Comparison of ENCODE assay signal across 9 cellular contexts in genomic region chr19:54160948-54161347, GRCh38. TPM values are rescaled to one million over a fixed set of nuclear protein-coding genes. Genes with fewer than 3 reads are reported as not detected.
DNase-seq lines count a peak whose midpoint lies in the region; ATAC-seq and TF ChIP-seq lines count a peak whose summit lies in the region.
"Had no signal": no experiment of that assay in that cellular context is flagged by ENCODE, and none has a peak within 500 bp of the region (broad histone marks: within the 10 kb centered on the region; RNA-seq: fewer than 3 reads in every experiment).

No MANE protein-coding gene starts in this region.

- H3K9ac ChIP-seq in SK-N-SH (peak overlapping the region; percentile 78; the same call in 1 of the 2 replicates), skeletal muscle satellite cell (ENCODE audit: low read depth, low read length) (peak overlapping the region; percentile 83)

- no peaks in the 10 kb centered on the region for H3K27me3 ChIP-seq in SK-N-SH (ENCODE audit: insufficient read depth)
- no peaks in the 10 kb centered on the region for H3K27me3 ChIP-seq in Panc1 (ENCODE audit: control insufficient read depth, insufficient read depth, low read length)
- H3K27me3 ChIP-seq in esophagus muscularis mucosa, result peaks cover 0 to 16% (median 7%) of the 10 kb centered on the region in 4 donors
- no peaks in the 10 kb centered on the region for H3K27me3 ChIP-seq in skeletal muscle satellite cell (ENCODE audit: control insufficient read depth, insufficient read depth, low read length)

- ATAC-seq in SK-N-SH treated with all-trans-retinoic acid at 6 μM for 48 hours (no peak), Panc1 (no peak), HG02642 (IDR thresholded peaks at IDR 0.05; ENCODE audit: poor library complexity, unreplicated experiment) (no peak), HG03520 (IDR thresholded peaks at IDR 0.05; ENCODE audit: unreplicated experiment) (no peak)

- TF ChIP-seq RAD21 in SK-N-SH (IDR thresholded peaks at IDR 0.05; ENCODE audit: low read length), result no peak

- in situ Hi-C loops in Panc1 (cut with HindIII; ENCODE audit: low pct_unique_long_range_greater_than_20kb, low sequenced_read_pairs) (no loop called here), GM13976 (cut with MboI; ENCODE audit: low sequenced_read_pairs, unreplicated experiment) (loop anchor here (10.0 kb wide), 1 partner anchor 74 kb away; no protein-coding TSS in a partner anchor)

- BruUV-seq in Panc1 (replicated peaks; lab: Mats Ljungman, UMichigan), result no TSS peak

- peak overlapping the region in 1 of 2 experiments; percentile 82; a peak in 1 of 4 replicates for H3K27ac ChIP-seq in SK-N-SH (ENCODE audit: low read depth in 2 of 2, low read length in 1 of 2)
- peak overlapping the region; percentile 92 for H3K27ac ChIP-seq in Panc1 (ENCODE audit: low read length)
- H3K27ac ChIP-seq in esophagus muscularis mucosa (replicated peaks in 1 of 4), result peak overlapping the region; percentile 92 to 99 (median 95)

- H3K9me3 ChIP-seq in SK-N-SH (no peaks in the 10 kb centered on the region), Panc1 (ENCODE audit: control insufficient read depth, insufficient read depth, low read depth, low read length) (no peaks in the 10 kb centered on the region), esophagus muscularis mucosa (no peaks in the 10 kb centered on the region), skeletal muscle satellite cell (replicated peaks; ENCODE audit: low read length) (no peaks in the 10 kb centered on the region)

- peaks cover 12 to 19% of the 10 kb centered on the region in 2 experiments for H3K36me3 ChIP-seq in SK-N-SH (replicated peaks in 1 of 2; ENCODE audit: control insufficient read depth in 1 of 2, insufficient read depth in 2 of 2, low read length in 1 of 2)
- peaks cover 3% of the 10 kb centered on the region; the same call in 1 of the 2 replicates for H3K36me3 ChIP-seq in Panc1 (ENCODE audit: control insufficient read depth, insufficient read depth, low read length)
- H3K36me3 ChIP-seq in esophagus muscularis mucosa, result peaks cover 21 to 25% (median 23%) of the 10 kb centered on the region in 4 donors
- H3K36me3 ChIP-seq in skeletal muscle satellite cell (ENCODE audit: insufficient read depth, low read length), result peaks cover 18% of the 10 kb centered on the region

- CTCF ChIA-PET in SK-N-SH (lab: Yijun Ruan, JAX) (interaction anchor here (1.8 kb wide), 1 partner anchor 22 kb away, joined by 5 read pairs; no protein-coding TSS in a partner anchor), Panc1 (lab: Charles Lee) (no interaction called here)

- POLR2A ChIA-PET in SK-N-SH (lab: Yijun Ruan, JAX), result no interaction called here
- POLR2A ChIA-PET in Panc1 (lab: Charles Lee), result interaction anchor here (0.7 kb wide), 1 partner anchor 29 kb away, joined by 3 read pairs; the partner anchor contains the start of gene MBOAT7

- H3K9me2 ChIP-seq in SK-N-SH, result no peaks in the 10 kb centered on the region

- H3K4me1 ChIP-seq in SK-N-SH (ENCODE audit: control insufficient read depth in 1 of 2, insufficient read depth in 2 of 2, low read depth in 1 of 2, low read length in 1 of 2) (peaks cover 7 to 19% of the 10 kb centered on the region in 2 experiments; a peak in 2 of 4 replicates), Panc1 (ENCODE audit: control insufficient read depth, insufficient read depth, low read length) (peaks cover 22% of the 10 kb centered on the region), esophagus muscularis mucosa (peaks cover 45 to 64% (median 58%) of the 10 kb centered on the region in 4 donors), skeletal muscle satellite cell (ENCODE audit: control insufficient read depth, insufficient read depth, low read length) (peaks cover 24% of the 10 kb centered on the region)

- no peak for TF ChIP-seq POLR2A in esophagus muscularis mucosa (IDR thresholded peaks at IDR 0.05; ENCODE audit: low read depth)

- DNase-seq in SK-N-SH, result no peak
- no peak for DNase-seq in Panc1 (ENCODE audit: low read depth, low spot score)
- no peak for DNase-seq in esophagus muscularis mucosa (ENCODE audit: extremely low spot score)
- DNase-seq in GM13976 (ENCODE audit: low spot score), result no peak
- DNase-seq: activated effector memory CD4-positive, alpha-beta T cell treated with Interleukin-2 at 50 U/mL for 16 hours had no signal

- H3K79me2 ChIP-seq in SK-N-SH (ENCODE audit: insufficient read depth), result peaks cover 19% of the 10 kb centered on the region; the same call in 1 of the 2 replicates

- H2AFZ ChIP-seq in SK-N-SH (ENCODE audit: low read depth), result no peak overlapping the region

- H3K4me3 ChIP-seq in SK-N-SH (ENCODE audit: low read depth in 2 of 2, low read length in 1 of 2) (peak overlapping the region; percentile 80 to 83), Panc1 (ENCODE audit: low read depth in 2 of 2, low read length in 2 of 2) (peak overlapping the region; percentile 76 to 84), esophagus muscularis mucosa (peak overlapping the region in 3 of 4 donors; percentile 65 to 93 (median 73)), skeletal muscle satellite cell (ENCODE audit: low read length) (peak overlapping the region; percentile 75)

- TF ChIP-seq CTCF in SK-N-SH (IDR thresholded peaks at IDR 0.05) (no peak), Panc1 (IDR thresholded peaks at IDR 0.05) (no peak), esophagus muscularis mucosa (IDR thresholded peaks at IDR 0.05) (no peak), GM13976 (IDR thresholded peaks at IDR 0.05; ENCODE audit: borderline replicate concordance, control extremely low read depth, extremely low read depth, insufficient read depth, missing control alignments) (no peak)

- 35% methylated on average over 13 of the region's 13 CpGs for WGBS in SK-N-SH (ENCODE audit: low lambda C conversion rate)
- WGBS in esophagus muscularis mucosa, result 37% methylated on average over 13 of the region's 13 CpGs

- intact Hi-C loops in Panc1 (cut with micrococcal nuclease; ENCODE audit: unreplicated experiment) (no loop called here), esophagus muscularis mucosa (cut with DNase I) (no loop called here)

- no peaks in the 10 kb centered on the region for H3F3A ChIP-seq in SK-N-SH (replicated peaks; ENCODE audit: insufficient read depth)

- H4K20me1 ChIP-seq in SK-N-SH (ENCODE audit: insufficient read depth), result no peaks in the 10 kb centered on the region

- H3K4me2 ChIP-seq in SK-N-SH, result peak overlapping the region; percentile 93
- peak overlapping the region; percentile 95 for H3K4me2 ChIP-seq in skeletal muscle satellite cell (ENCODE audit: low read length)

- TF ChIP-seq EP300 in SK-N-SH (IDR thresholded peaks at IDR 0.05; ENCODE audit: borderline replicate concordance in 1 of 2, low read depth in 1 of 2, low read length in 1 of 2) (no peak), esophagus muscularis mucosa (IDR thresholded peaks at IDR 0.05) (no peak)

TF ChIP-seq in SK-N-SH treated with all-trans-retinoic acid at 6 μM for 48 hours, 23 proteins besides CTCF, POLR2A, EP300 and RAD21:
- TF ChIP-seq ARNTL (CRISPR knock-in tag; IDR thresholded peaks at IDR 0.05; ENCODE audit: borderline replicate concordance, low read depth) (no peak), GLIS3 (CRISPR knock-in tag; IDR thresholded peaks at IDR 0.05) (no peak), TOX (CRISPR knock-in tag; IDR thresholded peaks at IDR 0.05; ENCODE audit: borderline replicate concordance) (no peak)

RNA-seq across cellular contexts. Expression of gene LENG1, which starts 1.4 kb away (rescaled TPM):
- polyA plus RNA-seq in SK-N-SH (2012; rRNA removed), result 7.7 and 11.4 TPM in 2 replicates
- polyA plus RNA-seq in SK-N-SH (2012; cell fraction: cytosol; rRNA removed), result 8.3 and 8.4 TPM in 2 replicates
- 7.5 and 10.1 TPM in 2 replicates for polyA plus RNA-seq in SK-N-SH (2012; cell fraction: nucleus; rRNA removed)
- total RNA-seq in Panc1 (2021; ENCODE audit: unreplicated experiment) (11.2 TPM), esophagus muscularis mucosa (10 to 100 TPM in 3 of 4 donors, 1 to 10 TPM in 1; 10.0 to 12.7 (median 11.5) TPM)
- 19.3 TPM for polyA plus RNA-seq in Panc1 (2012; ENCODE audit: insufficient read length)
- total RNA-seq in skeletal muscle satellite cell (2012; rRNA removed), result 3.1 and 3.5 TPM in 2 replicates

RNA-seq across cellular contexts. Expression of gene TMC4, which starts 12.0 kb away (rescaled TPM):
- 2.7 and 2.8 TPM in 2 replicates for polyA plus RNA-seq in SK-N-SH (2012; rRNA removed)
- 0.66 and 1.2 TPM in 2 replicates for polyA plus RNA-seq in SK-N-SH (2012; cell fraction: cytosol; rRNA removed)
- polyA plus RNA-seq in SK-N-SH (2012; cell fraction: nucleus; rRNA removed), result 11.2 and 15.7 TPM in 2 replicates
- 5.1 TPM for total RNA-seq in Panc1 (2021; ENCODE audit: unreplicated experiment)
- polyA plus RNA-seq in Panc1 (2012; ENCODE audit: insufficient read length), result 8.4 TPM
- total RNA-seq in esophagus muscularis mucosa, result under 1 TPM in 3 of 4 donors, not detected in 1; 0.26 to 0.98 (median 0.33) TPM
- 1.5 TPM in 1 of 2 replicates, not detected in the other for total RNA-seq in skeletal muscle satellite cell (2012; rRNA removed)

RNA-seq across cellular contexts. Expression of gene CNOT3, which starts 23.4 kb away (rescaled TPM):
- 7.1 and 14.2 TPM in 2 replicates for polyA plus RNA-seq in SK-N-SH (2012; rRNA removed)
- polyA plus RNA-seq in SK-N-SH (2012; cell fraction: cytosol; rRNA removed), result 17.0 and 19.2 TPM in 2 replicates
- polyA plus RNA-seq in SK-N-SH (2012; cell fraction: nucleus; rRNA removed), result 32.8 and 34.3 TPM in 2 replicates
- 111 TPM for total RNA-seq in Panc1 (2021; ENCODE audit: unreplicated experiment)
- polyA plus RNA-seq in Panc1 (2012; ENCODE audit: insufficient read length), result 184 TPM
- total RNA-seq in esophagus muscularis mucosa, result 10 to 100 TPM; 15.1 to 25.3 (median 21.1) TPM
- 5.6 and 9.2 TPM in 2 replicates for total RNA-seq in skeletal muscle satellite cell (2012; rRNA removed)

RNA-seq across cellular contexts. Expression of gene MBOAT7, which starts 28.4 kb away (rescaled TPM):
- 65.4 and 80.8 TPM in 2 replicates for polyA plus RNA-seq in SK-N-SH (2012; rRNA removed)
- polyA plus RNA-seq in SK-N-SH (2012; cell fraction: cytosol; rRNA removed), result 36.0 and 53.3 TPM in 2 replicates
- polyA plus RNA-seq in SK-N-SH (2012; cell fraction: nucleus; rRNA removed), result 142 and 172 TPM in 2 replicates
- total RNA-seq in Panc1 (2021; ENCODE audit: unreplicated experiment), result 264 TPM
- polyA plus RNA-seq in Panc1 (2012; ENCODE audit: insufficient read length), result 301 TPM
- total RNA-seq in esophagus muscularis mucosa, result 10 to 100 TPM; 40.3 to 83.2 (median 59.4) TPM
- total RNA-seq in skeletal muscle satellite cell (2012; rRNA removed), result 17.2 and 26.6 TPM in 2 replicates

RNA-seq across cellular contexts. Expression of gene TSEN34, which starts 30.2 kb away (rescaled TPM):
- 82.1 and 84.1 TPM in 2 replicates for polyA plus RNA-seq in SK-N-SH (2012; rRNA removed)
- 45.3 and 70.5 TPM in 2 replicates for polyA plus RNA-seq in SK-N-SH (2012; cell fraction: cytosol; rRNA removed)
- 54.9 and 66.9 TPM in 2 replicates for polyA plus RNA-seq in SK-N-SH (2012; cell fraction: nucleus; rRNA removed)
- total RNA-seq in Panc1 (2021; ENCODE audit: unreplicated experiment), result 194 TPM
- polyA plus RNA-seq in Panc1 (2012; ENCODE audit: insufficient read length), result 160 TPM
- 100 to 1,000 TPM in 1 of 4 donors, 10 to 100 TPM in 3; 49.4 to 103 (median 86.8) TPM for total RNA-seq in esophagus muscularis mucosa
- total RNA-seq in skeletal muscle satellite cell (2012; rRNA removed), result 83.1 and 83.4 TPM in 2 replicates
